In genomic region chr15:57028176-57028575, GRCh38 we compare ENCODE assay signal across 20 cellular contexts.
"Had no signal": no experiment of that assay in that cellular context is flagged by ENCODE, and none has a peak within 500 bp of the region (broad histone marks: within the 10 kb centered on the region; RNA-seq: fewer than 3 reads in every experiment).

No MANE protein-coding gene starts in this region.

- H3K4me3 ChIP-seq: colonic mucosa, esophagus muscularis mucosa, gastrocnemius medialis, heart right ventricle, left lung, lower lobe of right lung, mucosa of descending colon had no signal

- DNase-seq: colonic mucosa; cortex of kidney; effector CD4-positive, alpha-beta T cell; effector memory CD4-positive, alpha-beta T cell; foreskin fibroblast; gastrocnemius medialis; glutamatergic neuron; head of caudate nucleus; heart right ventricle; hippocampal formation; left cardiac atrium; left lung; left ventricle myocardium superior; lower lobe of right lung; mesenchymal stem cell; mucosa of descending colon had no signal

- H3K27ac ChIP-seq: colonic mucosa, esophagus muscularis mucosa, gastrocnemius medialis, heart right ventricle, left lung, lower lobe of right lung had no signal

- H3K4me1 ChIP-seq: colonic mucosa had no signal

- FAIRE-seq: endothelial cell of umbilical vein, islet of Langerhans, keratinocyte had no signal

- ATAC-seq: gastrocnemius medialis, heart right ventricle, left cardiac atrium, left lung, left ventricle myocardium superior, lower lobe of right lung, mucosa of descending colon had no signal

- H3K9me3 ChIP-seq: colonic mucosa, esophagus muscularis mucosa, gastrocnemius medialis, heart right ventricle, left lung, lower lobe of right lung, mucosa of descending colon had no signal

- H3K27me3 ChIP-seq: colonic mucosa, esophagus muscularis mucosa, gastrocnemius medialis, heart right ventricle, left lung had no signal
